Comparison of ENCODE assay signal across 15 cellular contexts in genomic region chr2:46574457-46575354, GRCh38. TPM values are rescaled to one million over a fixed set of nuclear protein-coding genes. Genes with fewer than 3 reads are reported as not detected.
DNase-seq lines count a peak whose midpoint lies in the region; ATAC-seq and TF ChIP-seq lines count a peak whose summit lies in the region.
"Had no signal": no experiment of that assay in that cellular context is flagged by ENCODE, and none has a peak within 500 bp of the region (broad histone marks: within the 10 kb centered on the region; RNA-seq: fewer than 3 reads in every experiment).

No MANE protein-coding gene starts in this region.

- peaks cover 4% of the 10 kb centered on the region for H3K36me3 ChIP-seq in effector memory CD4-positive, alpha-beta T cell (ENCODE audit: control insufficient read depth, insufficient read depth, low read length)
- peaks cover 0 to 56% (median 18%) of the 10 kb centered on the region in 6 donors for H3K36me3 ChIP-seq in spleen

- peak; percentile 70 for ATAC-seq in GM18517 (IDR thresholded peaks at IDR 0.05; ENCODE audit: unreplicated experiment)
- ATAC-seq in GM21529 (IDR thresholded peaks at IDR 0.05; ENCODE audit: unreplicated experiment), result peak; percentile 73
- ATAC-seq in HG03457 (IDR thresholded peaks at IDR 0.05; ENCODE audit: unreplicated experiment), result peak; percentile 67
- ATAC-seq: GM23338, K562, mucosa of descending colon had no signal

- no peaks in the 10 kb centered on the region for H3K27me3 ChIP-seq in effector memory CD4-positive, alpha-beta T cell (replicated peaks; ENCODE audit: control insufficient read depth, insufficient read depth, low read length, poor library complexity, severe bottlenecking)
- no peaks in the 10 kb centered on the region for H3K27me3 ChIP-seq in spleen (replicated peaks in 1 of 7)

- H3K27ac ChIP-seq in effector memory CD4-positive, alpha-beta T cell (ENCODE audit: insufficient read depth, low read length, poor library complexity, severe bottlenecking), result no peak overlapping the region
- peak overlapping the region in 3 of 8 donors; percentile 3 to 49 (median 32) for H3K27ac ChIP-seq in spleen

- H3K9me3 ChIP-seq in effector memory CD4-positive, alpha-beta T cell (ENCODE audit: control insufficient read depth, low read length), result no peaks in the 10 kb centered on the region
- no peaks in the 10 kb centered on the region for H3K9me3 ChIP-seq in spleen
- H3K9me3 ChIP-seq: mucosa of descending colon had no signal

- no peaks in the 10 kb centered on the region for H3K4me1 ChIP-seq in effector memory CD4-positive, alpha-beta T cell (ENCODE audit: control insufficient read depth, insufficient read depth, low read length, poor library complexity, severe bottlenecking)
- H3K4me1 ChIP-seq in spleen, result peaks cover 17 to 71% (median 47%) of the 10 kb centered on the region in 6 donors

- TF ChIP-seq POLR2A in spleen (IDR thresholded peaks at IDR 0.05), result no peak

- DNase-seq in middle frontal gyrus (ENCODE audit: extremely low spot score, low spot score) (peak; percentile 14), NCI-H510A (lab: John Stamatoyannopoulos, UW) (no peak), posterior cingulate gyrus (no peak), spleen (no peak)
- DNase-seq in effector memory CD4-positive, alpha-beta T cell, result no peak
- DNase-seq: activated CD4-positive, alpha-beta T cell treated with anti-CD3 and anti-CD28 coated beads, Interleukin-2, amount 10 ng/mL, durations not matched to agents 24 days and 14 days; anterior cingulate cortex; mucosa of descending colon; stimulated activated CD4-positive, alpha-beta T cell treated with anti-CD3 and anti-CD28 coated beads, Interleukin-2, amount 100 ng/mL, for 24 hours; trophoblast cell had no signal

- no peak for TF ChIP-seq CTCF in spleen (IDR thresholded peaks at IDR 0.05 in 8 of 11, conservative IDR thresholded peaks at IDR 0.05 in 3 of 11)

- intact Hi-C loops in posterior cingulate gyrus (cut with DNase I) (no loop called here), spleen (cut with DNase I; ENCODE audit: low total_unique reads) (no loop called here)

- 57 to 71% (median 64%) methylated on average over 8 of the region's 8 CpGs for WGBS in spleen, 5 donors

- no peak overlapping the region for H3K4me3 ChIP-seq in effector memory CD4-positive, alpha-beta T cell (ENCODE audit: insufficient read depth, low read depth, low read length, poor library complexity, severe bottlenecking)
- H3K4me3 ChIP-seq in spleen, result no peak overlapping the region
- H3K4me3 ChIP-seq: GM23338, K562, mucosa of descending colon had no signal

RNA-seq across cellular contexts. Expression of gene ATP6V1E2, which starts 32.3 kb away (rescaled TPM):
- total RNA-seq in spleen, result 1 to 10 TPM; 2.8 to 6.6 (median 4.8) TPM
- 1 to 10 TPM; 2.6 to 5.5 (median 4.7) TPM for polyA plus RNA-seq in spleen

RNA-seq across cellular contexts. Expression of gene RHOQ, which starts 32.4 kb away (rescaled TPM):
- 100 to 1,000 TPM in 4 of 7 donors, 10 to 100 TPM in 3; 83.4 to 126 (median 110) TPM for total RNA-seq in spleen
- 10 to 100 TPM; 32.6 to 44.4 (median 33.7) TPM for polyA plus RNA-seq in spleen

RNA-seq across cellular contexts. Expression of gene PIGF, which starts 42.1 kb away (rescaled TPM):
- 10 to 100 TPM; 14.3 to 29.0 (median 22.2) TPM for total RNA-seq in spleen
- 10 to 100 TPM in 2 of 3 donors, 1 to 10 TPM in 1; 6.5 to 15.1 (median 13.3) TPM for polyA plus RNA-seq in spleen

RNA-seq across cellular contexts. Expression of gene CRIPT, which starts 42.3 kb away (rescaled TPM):
- total RNA-seq in spleen, result 10 to 100 TPM; 11.8 to 17.8 (median 14.9) TPM
- 10 to 100 TPM in 1 of 3 donors, 1 to 10 TPM in 2; 7.1 to 12.0 (median 9.4) TPM for polyA plus RNA-seq in spleen
